In genomic region chr1:236795035-236795756, GRCh38 we compare ENCODE assay signal across 1 cellular context.
TF ChIP-seq lines count a peak whose summit lies in the region.

Gene MTR (plus strand): TSS chr1:236795292. CDS start chr1:236795704, 412 bp downstream.

TF ChIP-seq in HepG2, 621 proteins besides CTCF, POLR2A, EP300 and RAD21 (continued from another document and continues in another):
- TF ChIP-seq, protein P1, sequence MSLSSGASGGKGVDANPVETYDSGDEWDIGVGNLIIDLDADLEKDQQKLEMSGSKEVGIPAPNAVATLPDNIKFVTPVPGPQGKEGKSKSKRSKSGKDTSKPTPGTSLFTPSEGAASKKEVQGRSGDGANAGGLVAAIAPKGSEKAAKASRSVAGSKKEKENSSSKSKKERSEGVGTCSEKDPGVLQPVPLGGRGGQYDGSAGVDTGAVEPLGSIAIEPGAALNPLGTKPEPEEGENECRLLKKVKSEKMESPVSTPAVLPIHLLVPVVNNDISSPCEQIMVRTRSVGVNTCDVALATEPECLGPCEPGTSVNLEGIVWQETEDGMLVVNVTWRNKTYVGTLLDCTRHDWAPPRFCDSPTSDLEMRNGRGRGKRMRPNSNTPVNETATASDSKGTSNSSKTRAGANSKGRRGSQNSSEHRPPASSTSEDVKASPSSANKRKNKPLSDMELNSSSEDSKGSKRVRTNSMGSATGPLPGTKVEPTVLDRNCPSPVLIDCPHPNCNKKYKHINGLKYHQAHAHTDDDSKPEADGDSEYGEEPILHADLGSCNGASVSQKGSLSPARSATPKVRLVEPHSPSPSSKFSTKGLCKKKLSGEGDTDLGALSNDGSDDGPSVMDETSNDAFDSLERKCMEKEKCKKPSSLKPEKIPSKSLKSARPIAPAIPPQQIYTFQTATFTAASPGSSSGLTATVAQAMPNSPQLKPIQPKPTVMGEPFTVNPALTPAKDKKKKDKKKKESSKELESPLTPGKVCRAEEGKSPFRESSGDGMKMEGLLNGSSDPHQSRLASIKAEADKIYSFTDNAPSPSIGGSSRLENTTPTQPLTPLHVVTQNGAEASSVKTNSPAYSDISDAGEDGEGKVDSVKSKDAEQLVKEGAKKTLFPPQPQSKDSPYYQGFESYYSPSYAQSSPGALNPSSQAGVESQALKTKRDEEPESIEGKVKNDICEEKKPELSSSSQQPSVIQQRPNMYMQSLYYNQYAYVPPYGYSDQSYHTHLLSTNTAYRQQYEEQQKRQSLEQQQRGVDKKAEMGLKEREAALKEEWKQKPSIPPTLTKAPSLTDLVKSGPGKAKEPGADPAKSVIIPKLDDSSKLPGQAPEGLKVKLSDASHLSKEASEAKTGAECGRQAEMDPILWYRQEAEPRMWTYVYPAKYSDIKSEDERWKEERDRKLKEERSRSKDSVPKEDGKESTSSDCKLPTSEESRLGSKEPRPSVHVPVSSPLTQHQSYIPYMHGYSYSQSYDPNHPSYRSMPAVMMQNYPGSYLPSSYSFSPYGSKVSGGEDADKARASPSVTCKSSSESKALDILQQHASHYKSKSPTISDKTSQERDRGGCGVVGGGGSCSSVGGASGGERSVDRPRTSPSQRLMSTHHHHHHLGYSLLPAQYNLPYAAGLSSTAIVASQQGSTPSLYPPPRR (CRISPR knock-in tag; IDR thresholded peaks at IDR 0.05; ENCODE audit: borderline replicate concordance), result peak; percentile 5; the same call in 1 of the 2 replicates
- TF ChIP-seq RFX5 (IDR thresholded peaks at IDR 0.05; ENCODE audit: low read depth, low read length) (no peak), ADNP (CRISPR knock-in tag; IDR thresholded peaks at IDR 0.05) (0 out of 2 replicates have a peak, but pooled peaks have one; percentile 14), RARA (CRISPR knock-in tag; IDR thresholded peaks at IDR 0.05) (no peak), TAF1 (CRISPR knock-in tag; IDR thresholded peaks at IDR 0.05) (peak; percentile 95), MAFK (conservative IDR thresholded peaks at IDR 0.05 in 1 of 2, IDR thresholded peaks at IDR 0.05 in 1 of 2; ENCODE audit: low read length in 2 of 2) (no peak), ZNF407 (CRISPR knock-in tag; IDR thresholded peaks at IDR 0.05; ENCODE audit: not compliant biosample characterization) (peak; percentile 87), GZF1 (CRISPR knock-in tag; IDR thresholded peaks at IDR 0.05) (peak; percentile 55; the same call in 1 of the 2 replicates), HDAC2 (CRISPR knock-in tag; IDR thresholded peaks at IDR 0.05) (peak; percentile 56), NFE2L2 (IDR thresholded peaks at IDR 0.05; ENCODE audit: low read length) (no peak), MEF2D (CRISPR knock-in tag; IDR thresholded peaks at IDR 0.05) (no peak; the same call in 1 of the 2 replicates), ZNF749 (CRISPR knock-in tag; IDR thresholded peaks at IDR 0.05; ENCODE audit: borderline replicate concordance) (peak; percentile 83), KDM5B (CRISPR knock-in tag; IDR thresholded peaks at IDR 0.05; ENCODE audit: borderline replicate concordance) (peak; percentile 97), ZSCAN30 (CRISPR knock-in tag; IDR thresholded peaks at IDR 0.05) (peak; percentile 75; the same call in 1 of the 2 replicates), ZNF546 (CRISPR knock-in tag; conservative IDR thresholded peaks at IDR 0.05) (peak; percentile 95), MAFF (IDR thresholded peaks at IDR 0.05; ENCODE audit: low read depth, low read length) (no peak), KLF16 (CRISPR knock-in tag; IDR thresholded peaks at IDR 0.05) (peak in 1 of 2 experiments; percentile 63; a peak in 1 of 4 replicates), RBM39 (IDR thresholded peaks at IDR 0.05; ENCODE audit: low read depth, low read length, poor library complexity, severe bottlenecking) (peak; percentile 93), SAFB2 (CRISPR knock-in tag; IDR thresholded peaks at IDR 0.05; ENCODE audit: borderline replicate concordance, low read depth) (no peak; the same call in 1 of the 2 replicates), ZFP90 (CRISPR knock-in tag; IDR thresholded peaks at IDR 0.05; ENCODE audit: borderline replicate concordance) (peak; percentile 93), SMAD9 (CRISPR knock-in tag; IDR thresholded peaks at IDR 0.05) (no peak; the same call in 1 of the 2 replicates), KIAA2018 (CRISPR knock-in tag; IDR thresholded peaks at IDR 0.05; ENCODE audit: borderline replicate concordance) (no peak), RELA (CRISPR knock-in tag; IDR thresholded peaks at IDR 0.05) (no peak), ZMYM2 (CRISPR knock-in tag; IDR thresholded peaks at IDR 0.05) (0 out of 2 replicates have a peak, but pooled peaks have one; percentile 49), NR2C2 (CRISPR knock-in tag; IDR thresholded peaks at IDR 0.05; ENCODE audit: borderline replicate concordance) (peak; percentile 92), NR1H2 (CRISPR knock-in tag; IDR thresholded peaks at IDR 0.05; ENCODE audit: borderline replicate concordance, low read depth) (peak; percentile 88), ZNF333 (CRISPR knock-in tag; IDR thresholded peaks at IDR 0.05; ENCODE audit: borderline replicate concordance) (peak; percentile 91; the same call in 1 of the 2 replicates)
- TF ChIP-seq, protein P2, sequence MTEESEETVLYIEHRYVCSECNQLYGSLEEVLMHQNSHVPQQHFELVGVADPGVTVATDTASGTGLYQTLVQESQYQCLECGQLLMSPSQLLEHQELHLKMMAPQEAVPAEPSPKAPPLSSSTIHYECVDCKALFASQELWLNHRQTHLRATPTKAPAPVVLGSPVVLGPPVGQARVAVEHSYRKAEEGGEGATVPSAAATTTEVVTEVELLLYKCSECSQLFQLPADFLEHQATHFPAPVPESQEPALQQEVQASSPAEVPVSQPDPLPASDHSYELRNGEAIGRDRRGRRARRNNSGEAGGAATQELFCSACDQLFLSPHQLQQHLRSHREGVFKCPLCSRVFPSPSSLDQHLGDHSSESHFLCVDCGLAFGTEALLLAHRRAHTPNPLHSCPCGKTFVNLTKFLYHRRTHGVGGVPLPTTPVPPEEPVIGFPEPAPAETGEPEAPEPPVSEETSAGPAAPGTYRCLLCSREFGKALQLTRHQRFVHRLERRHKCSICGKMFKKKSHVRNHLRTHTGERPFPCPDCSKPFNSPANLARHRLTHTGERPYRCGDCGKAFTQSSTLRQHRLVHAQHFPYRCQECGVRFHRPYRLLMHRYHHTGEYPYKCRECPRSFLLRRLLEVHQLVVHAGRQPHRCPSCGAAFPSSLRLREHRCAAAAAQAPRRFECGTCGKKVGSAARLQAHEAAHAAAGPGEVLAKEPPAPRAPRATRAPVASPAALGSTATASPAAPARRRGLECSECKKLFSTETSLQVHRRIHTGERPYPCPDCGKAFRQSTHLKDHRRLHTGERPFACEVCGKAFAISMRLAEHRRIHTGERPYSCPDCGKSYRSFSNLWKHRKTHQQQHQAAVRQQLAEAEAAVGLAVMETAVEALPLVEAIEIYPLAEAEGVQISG (CRISPR knock-in tag; IDR thresholded peaks at IDR 0.05), result peak; percentile 81
- TF ChIP-seq, protein P3, sequence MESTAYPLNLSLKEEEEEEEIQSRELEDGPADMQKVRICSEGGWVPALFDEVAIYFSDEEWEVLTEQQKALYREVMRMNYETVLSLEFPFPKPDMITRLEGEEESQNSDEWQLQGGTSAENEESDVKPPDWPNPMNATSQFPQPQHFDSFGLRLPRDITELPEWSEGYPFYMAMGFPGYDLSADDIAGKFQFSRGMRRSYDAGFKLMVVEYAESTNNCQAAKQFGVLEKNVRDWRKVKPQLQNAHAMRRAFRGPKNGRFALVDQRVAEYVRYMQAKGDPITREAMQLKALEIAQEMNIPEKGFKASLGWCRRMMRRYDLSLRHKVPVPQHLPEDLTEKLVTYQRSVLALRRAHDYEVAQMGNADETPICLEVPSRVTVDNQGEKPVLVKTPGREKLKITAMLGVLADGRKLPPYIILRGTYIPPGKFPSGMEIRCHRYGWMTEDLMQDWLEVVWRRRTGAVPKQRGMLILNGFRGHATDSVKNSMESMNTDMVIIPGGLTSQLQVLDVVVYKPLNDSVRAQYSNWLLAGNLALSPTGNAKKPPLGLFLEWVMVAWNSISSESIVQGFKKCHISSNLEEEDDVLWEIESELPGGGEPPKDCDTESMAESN (CRISPR knock-in tag; conservative IDR thresholded peaks at IDR 0.05), result peak; percentile 31; the same call in 1 of the 2 replicates
